In the genomic region with DNA sequence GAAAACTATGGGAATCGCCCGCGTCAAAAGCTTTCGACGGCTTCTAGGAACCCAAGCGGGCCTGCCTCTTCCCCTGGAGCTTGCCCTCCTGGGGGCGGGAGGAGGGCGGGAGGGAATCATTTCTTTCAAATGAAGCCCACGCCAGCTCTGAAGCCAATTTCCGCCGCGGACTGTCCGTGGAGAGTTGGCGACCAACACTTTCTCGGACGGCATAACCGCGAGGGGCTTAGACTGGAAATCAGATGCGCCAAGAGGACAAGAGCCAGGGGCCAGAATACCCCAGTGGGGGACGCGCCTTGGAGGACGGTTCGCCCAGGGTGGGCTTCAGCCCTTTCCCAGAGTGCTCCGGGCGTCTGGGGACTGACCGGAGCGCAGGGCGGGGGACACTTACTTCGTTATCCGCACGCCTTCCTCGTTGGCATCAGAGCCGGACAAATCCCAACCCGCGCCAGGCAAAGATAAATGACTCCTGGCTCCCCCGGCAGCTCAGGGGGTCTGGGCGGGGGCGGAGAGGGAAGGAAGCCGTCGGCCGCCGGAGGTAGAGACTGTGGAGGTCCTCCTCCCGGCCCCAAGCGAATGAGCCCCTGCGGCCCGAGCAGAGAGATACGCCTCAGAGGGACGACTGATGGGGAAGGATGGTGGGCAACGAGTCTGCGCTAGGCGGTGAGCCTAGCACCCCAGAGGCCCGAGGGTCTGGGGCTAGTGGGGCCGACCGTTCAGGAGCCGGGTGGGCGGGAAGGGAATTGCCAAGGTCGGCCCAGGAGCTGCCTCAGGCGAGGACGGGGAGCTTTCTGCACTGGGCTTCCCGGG, we compare ENCODE assay signal across 8 cellular contexts. TPM values are rescaled to one million over a fixed set of nuclear protein-coding genes. Genes with fewer than 3 reads are reported as not detected.
A peak's percentile ranks its signal among the peaks of the same experiment; 100 is the strongest.
DNase-seq lines count a peak whose midpoint lies in the region; ATAC-seq and TF ChIP-seq lines count a peak whose summit lies in the region.

No MANE protein-coding gene starts in this region.

- H3K4me1 Mint-ChIP-seq in activated naive CD4-positive, alpha-beta T cell treated with anti-CD3 and anti-CD28 coated beads, Interleukin-2, amount 10 ng/mL, durations not matched to agents 7 days and 5 days, result peaks cover 29% of the 10 kb centered on the region

- TF ChIP-seq CTCF in astrocyte of the cerebellum (IDR thresholded peaks at IDR 0.05; ENCODE audit: low read depth, low read length, missing control alignments) (no peak), thoracic aorta (IDR thresholded peaks at IDR 0.05) (no peak)

- H3K9me3 ChIP-seq in thoracic aorta, result no peaks in the 10 kb centered on the region

- H3K36me3 ChIP-seq in thoracic aorta, result no peaks in the 10 kb centered on the region

- no peak for ATAC-seq in thoracic aorta (ENCODE audit: insufficient number of reproducible peaks, low FRiP score, low read depth)
- no peak for ATAC-seq in GM18868 (IDR thresholded peaks at IDR 0.05; ENCODE audit: unreplicated experiment)

- H3K27ac ChIP-seq in thoracic aorta, result peak overlapping the region in 1 of 2 donors; percentile 28

- peak overlapping the region; percentile 46 for H3K4me3 Mint-ChIP-seq in activated naive CD4-positive, alpha-beta T cell treated with anti-CD3 and anti-CD28 coated beads, Interleukin-2, amount 10 ng/mL, durations not matched to agents 7 days and 5 days

- DNase-seq in activated naive CD4-positive, alpha-beta T cell treated with anti-CD3 and anti-CD28 coated beads, Interleukin-2, amount 10 ng/mL, durations not matched to agents 7 days and 5 days, result no peak
- no peak for DNase-seq in activated naive CD4-positive, alpha-beta T cell (lab: John Stamatoyannopoulos, UW)
- DNase-seq in astrocyte of the cerebellum (ENCODE audit: low read depth) (no peak), left kidney (ENCODE audit: low read depth, low spot score) (peak; percentile 42), thoracic aorta (ENCODE audit: low spot score) (no peak), NCI-H1092 treated with DMSO at 0.1 percent for 48 hours (lab: John Stamatoyannopoulos, UW) (no peak)
- DNase-seq in stimulated activated naive CD4-positive, alpha-beta T cell treated with Interleukin-2 at 50 U/mL for 16 hours (lab: John Stamatoyannopoulos, UW), result no peak

- CTCF ChIA-PET in activated naive CD4-positive, alpha-beta T cell treated with anti-CD3 and anti-CD28 coated beads, Interleukin-2, amount 10 ng/mL, durations not matched to agents 7 days and 5 days (lab: Charles Lee), result no interaction called here

- H3K27me3 Mint-ChIP-seq in activated naive CD4-positive, alpha-beta T cell treated with anti-CD3 and anti-CD28 coated beads, Interleukin-2, amount 10 ng/mL, durations not matched to agents 7 days and 5 days, result peaks cover 98% of the 10 kb centered on the region

- H3K4me1 ChIP-seq in thoracic aorta (ENCODE audit: control insufficient read depth in 1 of 2, low read depth in 2 of 2), result peaks cover 15 to 45% of the 10 kb centered on the region in 2 donors

- peak overlapping the region; percentile 62 for H3K27ac Mint-ChIP-seq in activated naive CD4-positive, alpha-beta T cell treated with anti-CD3 and anti-CD28 coated beads, Interleukin-2, amount 10 ng/mL, durations not matched to agents 7 days and 5 days

- in situ Hi-C loops in astrocyte of the cerebellum (cut with HindIII; ENCODE audit: low sequenced_read_pairs), result no loop called here

- H3K4me3 ChIP-seq in astrocyte of the cerebellum (ENCODE audit: low read depth, low read length), result peak overlapping the region; percentile 44
- H3K4me3 ChIP-seq in thoracic aorta, result peak overlapping the region; percentile 73

- peaks cover 16% of the 10 kb centered on the region for H3K36me3 Mint-ChIP-seq in activated naive CD4-positive, alpha-beta T cell treated with anti-CD3 and anti-CD28 coated beads, Interleukin-2, amount 10 ng/mL, durations not matched to agents 7 days and 5 days

- peaks cover 46% of the 10 kb centered on the region for H3K27me3 ChIP-seq in thoracic aorta (replicated peaks; ENCODE audit: insufficient read depth)

- no peaks in the 10 kb centered on the region for H3K9me3 Mint-ChIP-seq in activated naive CD4-positive, alpha-beta T cell treated with anti-CD3 and anti-CD28 coated beads, Interleukin-2, amount 10 ng/mL, durations not matched to agents 7 days and 5 days

RNA-seq across cellular contexts. Expression of a gene that starts 4.6 kb away (rescaled TPM):
- 1 to 10 TPM; 4.5 to 5.5 TPM for total RNA-seq in thoracic aorta
